In genomic region chr2:233227579-233227978, GRCh38 we compare ENCODE assay signal across 23 cellular contexts.
"Had no signal": no experiment of that assay in that cellular context is flagged by ENCODE, and none has a peak within 500 bp of the region (broad histone marks: within the 10 kb centered on the region; RNA-seq: fewer than 3 reads in every experiment).

No MANE protein-coding gene starts in this region.

- FAIRE-seq: colon, endothelial cell of umbilical vein, frontal cortex, islet of Langerhans, keratinocyte had no signal

- H3K9me3 Mint-ChIP-seq: naive thymus-derived CD4-positive, alpha-beta T cell had no signal

- H3K27me3 ChIP-seq: dorsolateral prefrontal cortex, gastroesophageal sphincter, left lung had no signal

- H3K4me1 ChIP-seq: esophagus muscularis mucosa, foreskin keratinocyte, gastroesophageal sphincter, lower lobe of right lung had no signal

- ATAC-seq: foreskin keratinocyte; gastroesophageal sphincter; heart right ventricle; left cardiac atrium; left lung; left ventricle myocardium superior; lower lobe of right lung; naive thymus-derived CD4-positive, alpha-beta T cell had no signal

- H3K36me3 ChIP-seq: esophagus muscularis mucosa, gastroesophageal sphincter, heart right ventricle, left lung, lower lobe of right lung had no signal

- H3K27ac ChIP-seq: coronary artery, esophagus muscularis mucosa, foreskin keratinocyte, gastroesophageal sphincter, heart right ventricle, left lung, lower lobe of right lung had no signal

- H3K9me3 ChIP-seq: esophagus muscularis mucosa, gastroesophageal sphincter, heart right ventricle, left lung, lower lobe of right lung had no signal

- H3K4me3 Mint-ChIP-seq: naive thymus-derived CD4-positive, alpha-beta T cell had no signal

- DNase-seq: dermis blood vessel endothelial cell; dorsolateral prefrontal cortex; effector CD4-positive, alpha-beta T cell; effector memory CD4-positive, alpha-beta T cell; foreskin keratinocyte; glutamatergic neuron; heart right ventricle; hippocampal formation; left cardiac atrium; left lung; left ventricle myocardium superior; lower lobe of right lung; mesenchymal stem cell; midbrain; naive thymus-derived CD4-positive, alpha-beta T cell had no signal

- H3K4me3 ChIP-seq: coronary artery, dorsolateral prefrontal cortex, esophagus muscularis mucosa, gastroesophageal sphincter, heart right ventricle, left lung, lower lobe of right lung had no signal
